18 cellular contexts compared by ENCODE assay signal in genomic region chr19:39113199-39113598, GRCh38. TPM values are rescaled to one million over a fixed set of nuclear protein-coding genes. Genes with fewer than 3 reads are reported as not detected.
A peak's percentile ranks its signal among the peaks of the same experiment; 100 is the strongest.
DNase-seq lines count a peak whose midpoint lies in the region; ATAC-seq, FAIRE-seq and TF ChIP-seq lines count a peak whose summit lies in the region.
"Had no signal": no experiment of that assay in that cellular context is flagged by ENCODE, and none has a peak within 500 bp of the region (broad histone marks: within the 10 kb centered on the region; RNA-seq: fewer than 3 reads in every experiment).

No MANE protein-coding gene starts in this region.

- no peaks in the 10 kb centered on the region for H3K36me3 ChIP-seq in osteoblast (ENCODE audit: insufficient read depth, low read length)
- H3K36me3 ChIP-seq in Karpas-422 (ENCODE audit: insufficient read depth, low read length) = no peaks in the 10 kb centered on the region
- H3K36me3 ChIP-seq: BLaER1 had no signal

- no peaks in the 10 kb centered on the region for H3K27me3 Mint-ChIP-seq in activated CD8-positive, alpha-beta T cell treated with anti-CD3 and anti-CD28 coated beads, Interleukin-2, amount 10 ng/mL, durations not matched to agents 7 days and 5 days (ENCODE audit: low read depth)
- H3K27me3 Mint-ChIP-seq in activated CD8-positive, alpha-beta T cell treated with anti-CD3 and anti-CD28 coated beads for 36 hours = peaks cover 3% of the 10 kb centered on the region

- no peaks in the 10 kb centered on the region for H3K9me3 Mint-ChIP-seq in activated CD8-positive, alpha-beta T cell treated with anti-CD3 and anti-CD28 coated beads, Interleukin-2, amount 10 ng/mL, durations not matched to agents 7 days and 5 days (ENCODE audit: insufficient read depth)
- no peaks in the 10 kb centered on the region for H3K9me3 Mint-ChIP-seq in activated CD8-positive, alpha-beta T cell treated with anti-CD3 and anti-CD28 coated beads for 36 hours
- H3K9me3 Mint-ChIP-seq: CD14-positive monocyte; CD4-positive, alpha-beta memory T cell had no signal

- DNase-seq in activated CD8-positive, alpha-beta T cell treated with anti-CD3 and anti-CD28 coated beads, Interleukin-2, amount 10 ng/mL, durations not matched to agents 7 days and 5 days = no peak
- DNase-seq in activated CD8-positive, alpha-beta T cell treated with anti-CD3 and anti-CD28 coated beads for 36 hours = no peak
- no peak for DNase-seq in RWPE1 (ENCODE audit: low spot score)
- peak; percentile 14 for DNase-seq in osteoblast (ENCODE audit: insufficient read length, low spot score, missing footprints)
- DNase-seq in HTR-8/SVneo (ENCODE audit: insufficient read length, low spot score) = no peak
- DNase-seq in Karpas-422 = no peak
- no peak for DNase-seq in activated T-cell treated with anti-CD3 and anti-CD28 coated beads, Interleukin-2, amount 50 U/mL, for 48 hours
- DNase-seq: CD4-positive, alpha-beta memory T cell; DMS79 treated with DMSO at 0.1 percent for 48 hours; GF-D8; GM23248; HCEC 1CT had no signal

- peaks cover 7% of the 10 kb centered on the region for H3K4me1 Mint-ChIP-seq in activated CD8-positive, alpha-beta T cell treated with anti-CD3 and anti-CD28 coated beads, Interleukin-2, amount 10 ng/mL, durations not matched to agents 7 days and 5 days (ENCODE audit: low read depth)
- H3K4me1 Mint-ChIP-seq in activated CD8-positive, alpha-beta T cell treated with anti-CD3 and anti-CD28 coated beads for 36 hours (ENCODE audit: low read depth) = no peaks in the 10 kb centered on the region

- peaks cover 8% of the 10 kb centered on the region for H3K4me1 ChIP-seq in osteoblast (ENCODE audit: insufficient read depth, low read length)
- H3K4me1 ChIP-seq in Karpas-422 (ENCODE audit: low read length) = no peaks in the 10 kb centered on the region

- no peak overlapping the region for H3K4me3 Mint-ChIP-seq in activated CD8-positive, alpha-beta T cell treated with anti-CD3 and anti-CD28 coated beads, Interleukin-2, amount 10 ng/mL, durations not matched to agents 7 days and 5 days
- H3K4me3 Mint-ChIP-seq in activated CD8-positive, alpha-beta T cell treated with anti-CD3 and anti-CD28 coated beads for 36 hours = no peak overlapping the region
- H3K4me3 Mint-ChIP-seq: CD14-positive monocyte; CD4-positive, alpha-beta memory T cell had no signal

- H3K36me3 Mint-ChIP-seq in activated CD8-positive, alpha-beta T cell treated with anti-CD3 and anti-CD28 coated beads, Interleukin-2, amount 10 ng/mL, durations not matched to agents 7 days and 5 days (ENCODE audit: low read depth) = no peaks in the 10 kb centered on the region
- no peaks in the 10 kb centered on the region for H3K36me3 Mint-ChIP-seq in activated CD8-positive, alpha-beta T cell treated with anti-CD3 and anti-CD28 coated beads for 36 hours (ENCODE audit: low read depth)
- H3K36me3 Mint-ChIP-seq: CD14-positive monocyte; CD4-positive, alpha-beta memory T cell had no signal

- peak overlapping the region; percentile 25 for H3K27ac Mint-ChIP-seq in activated CD8-positive, alpha-beta T cell treated with anti-CD3 and anti-CD28 coated beads, Interleukin-2, amount 10 ng/mL, durations not matched to agents 7 days and 5 days
- H3K27ac Mint-ChIP-seq in activated CD8-positive, alpha-beta T cell treated with anti-CD3 and anti-CD28 coated beads for 36 hours = no peak overlapping the region

- no peak overlapping the region for H3K4me3 ChIP-seq in osteoblast (ENCODE audit: insufficient read depth, low read length)
- H3K4me3 ChIP-seq in Karpas-422 (ENCODE audit: low read length) = no peak overlapping the region
- H3K4me3 ChIP-seq: BLaER1, GM23248 had no signal

- H3K27ac ChIP-seq in RWPE1 (peak overlapping the region; percentile 83), osteoblast (ENCODE audit: low read depth, low read length) (no peak overlapping the region), Karpas-422 (ENCODE audit: low read length) (no peak overlapping the region)
- H3K27ac ChIP-seq: 22Rv1, BLaER1, GM23248 had no signal

- ATAC-seq in activated CD8-positive, alpha-beta T cell treated with anti-CD3 and anti-CD28 coated beads, Interleukin-2, amount 10 ng/mL, durations not matched to agents 7 days and 5 days = no peak
- no peak for ATAC-seq in activated CD8-positive, alpha-beta T cell treated with anti-CD3 and anti-CD28 coated beads for 36 hours
- no peak for ATAC-seq in GM18867 (IDR thresholded peaks at IDR 0.05; ENCODE audit: unreplicated experiment)

- POLR2A ChIA-PET in activated CD8-positive, alpha-beta T cell treated with anti-CD3 and anti-CD28 coated beads, Interleukin-2, amount 10 ng/mL, durations not matched to agents 7 days and 5 days (lab: Charles Lee) = no interaction called here
- POLR2A ChIA-PET in activated CD8-positive, alpha-beta T cell treated with anti-CD3 and anti-CD28 coated beads for 36 hours (lab: Charles Lee) = no interaction called here
- POLR2A ChIA-PET in RWPE1 (lab: Yijun Ruan, JAX; ENCODE audit: low non-redundant PET) = no interaction called here

- H2AFZ ChIP-seq in osteoblast (ENCODE audit: low read length) = no peak overlapping the region
- no peak overlapping the region for H2AFZ ChIP-seq in Karpas-422 (ENCODE audit: low read length)
- H2AFZ ChIP-seq: GM23248 had no signal

- no peak for TF ChIP-seq CTCF in activated CD8-positive, alpha-beta T cell treated with anti-CD3 and anti-CD28 coated beads for 36 hours (IDR thresholded peaks at IDR 0.05)
- TF ChIP-seq CTCF in RWPE1 (conservative IDR thresholded peaks at IDR 0.05; ENCODE audit: low read depth) = no peak
- TF ChIP-seq CTCF in osteoblast (IDR thresholded peaks at IDR 0.05; ENCODE audit: extremely low read depth, low read depth, low read length) = no peak

- H3K9ac ChIP-seq in Karpas-422 (ENCODE audit: low read length) = no peak overlapping the region
- H3K9ac ChIP-seq: BLaER1, GM23248 had no signal

- CTCF ChIA-PET in activated CD8-positive, alpha-beta T cell treated with anti-CD3 and anti-CD28 coated beads, Interleukin-2, amount 10 ng/mL, durations not matched to agents 7 days and 5 days (lab: Charles Lee) = interaction anchor here (1.2 kb wide), 1 partner anchor 9 kb away, joined by 4 read pairs; no protein-coding TSS in a partner anchor
- CTCF ChIA-PET in activated CD8-positive, alpha-beta T cell treated with anti-CD3 and anti-CD28 coated beads for 36 hours (lab: Charles Lee) = no interaction called here
- CTCF ChIA-PET in RWPE1 (lab: Yijun Ruan, JAX) = no interaction called here

- H3K4me2 ChIP-seq in osteoblast (ENCODE audit: insufficient read depth, low read length) = no peak overlapping the region
- no peak overlapping the region for H3K4me2 ChIP-seq in Karpas-422 (ENCODE audit: low read depth, low read length, poor library complexity, severe bottlenecking)
- H3K4me2 ChIP-seq: BLaER1 had no signal

- H3K79me2 ChIP-seq in osteoblast (ENCODE audit: insufficient read depth, low read length) = no peaks in the 10 kb centered on the region
- H3K79me2 ChIP-seq in Karpas-422 (ENCODE audit: low read length) = no peaks in the 10 kb centered on the region

- H3K9me2 ChIP-seq in Karpas-422 (replicated peaks; ENCODE audit: insufficient read depth, low read length) = no peaks in the 10 kb centered on the region

- H3K9me3 ChIP-seq in osteoblast (ENCODE audit: low read depth, low read length) (no peaks in the 10 kb centered on the region), Karpas-422 (ENCODE audit: low read length) (no peaks in the 10 kb centered on the region)
- H3K9me3 ChIP-seq: BLaER1 had no signal

- H3K27me3 ChIP-seq in osteoblast (ENCODE audit: insufficient read depth, low read length) (peaks cover 5% of the 10 kb centered on the region), Karpas-422 (ENCODE audit: low read length) (no peaks in the 10 kb centered on the region)
- H3K27me3 ChIP-seq: BLaER1 had no signal

- intact Hi-C loops in activated CD8-positive, alpha-beta T cell treated with anti-CD3 and anti-CD28 coated beads for 36 hours (cut with micrococcal nuclease) = no loop called here

- no peaks in the 10 kb centered on the region for H4K20me1 ChIP-seq in osteoblast (ENCODE audit: insufficient read depth, low read length)
- H4K20me1 ChIP-seq in Karpas-422 (ENCODE audit: insufficient read depth, low read depth, low read length) = no peaks in the 10 kb centered on the region
- H4K20me1 ChIP-seq: BLaER1 had no signal

- FAIRE-seq in HTR-8/SVneo (lab: Jason Lieb, UNC) = no peak

RNA-seq across cellular contexts. Expression of gene PAK4, which starts 12.4 kb away (rescaled TPM):
- 10 to 100 TPM; 15.3 to 18.2 TPM for total RNA-seq in activated CD8-positive, alpha-beta T cell treated with anti-CD3 and anti-CD28 coated beads, Interleukin-2, amount 10 ng/mL, durations not matched to agents 7 days and 5 days
- 10 to 100 TPM in 1 of 2 experiments, 1 to 10 TPM in 1; 9.8 to 11.5 TPM for total RNA-seq in activated CD8-positive, alpha-beta T cell treated with anti-CD3 and anti-CD28 coated beads for 36 hours
- total RNA-seq in osteoblast = 6.8 and 9.4 TPM in 2 replicates
- 1.7 and 1.9 TPM in 2 replicates for total RNA-seq in Karpas-422 (2014; rRNA removed; shearing (Covaris generic); ENCODE audit: low replicate concordance)

RNA-seq across cellular contexts. Expression of gene ACP7, which starts 29.0 kb away (rescaled TPM):
- total RNA-seq in activated CD8-positive, alpha-beta T cell treated with anti-CD3 and anti-CD28 coated beads, Interleukin-2, amount 10 ng/mL, durations not matched to agents 7 days and 5 days = not detected
- not detected for total RNA-seq in activated CD8-positive, alpha-beta T cell treated with anti-CD3 and anti-CD28 coated beads for 36 hours
- total RNA-seq in osteoblast = 0.29 TPM in 1 of 2 replicates, not detected in the other
- total RNA-seq in Karpas-422 (2014; rRNA removed; shearing (Covaris generic); ENCODE audit: low replicate concordance) = not detected in 2 replicates
- total RNA-seq: A673, GM23248, H4 had no signal
